In genomic region chr11:72411623-72412532, GRCh38 we compare ENCODE assay signal across 9 cellular contexts. TPM values are rescaled to one million over a fixed set of nuclear protein-coding genes. Genes with fewer than 3 reads are reported as not detected.
DNase-seq lines count a peak whose midpoint lies in the region; ATAC-seq and TF ChIP-seq lines count a peak whose summit lies in the region.
"Had no signal": no experiment of that assay in that cellular context is flagged by ENCODE, and none has a peak within 500 bp of the region (broad histone marks: within the 10 kb centered on the region; RNA-seq: fewer than 3 reads in every experiment).

No MANE protein-coding gene starts in this region.

- H3K4me2 ChIP-seq in OCI-LY7 (ENCODE audit: low read length) = no peak overlapping the region

- H3K4me1 ChIP-seq in OCI-LY7 (ENCODE audit: insufficient read depth, low read length, poor library complexity, severe bottlenecking) (peaks cover 21% of the 10 kb centered on the region), gastroesophageal sphincter (peaks cover 0 to 40% (median 0%) of the 10 kb centered on the region in 3 donors)

- no peak for TF ChIP-seq POLR2A in gastroesophageal sphincter (IDR thresholded peaks at IDR 0.05)

- 82% methylated on average over 3 of the region's 4 CpGs; no CpG with 5 or more reads in 1 of the 2 donors for WGBS in gastroesophageal sphincter (ENCODE audit: low coverage in 1 of 2), 2 donors

- no peak overlapping the region for H2AFZ ChIP-seq in OCI-LY7 (ENCODE audit: low read length)

- no peaks in the 10 kb centered on the region for H4K20me1 ChIP-seq in OCI-LY7 (ENCODE audit: insufficient read depth, low read length)

- TF ChIP-seq CTCF in OCI-LY7 (conservative IDR thresholded peaks at IDR 0.05; ENCODE audit: low read length) (no peak), gastroesophageal sphincter (IDR thresholded peaks at IDR 0.05) (no peak)

- H3K36me3 ChIP-seq in OCI-LY7 (ENCODE audit: insufficient read depth, low read length) = no peaks in the 10 kb centered on the region
- H3K36me3 ChIP-seq in gastroesophageal sphincter = no peaks in the 10 kb centered on the region

- intact Hi-C loops in OCI-LY7 (cut with micrococcal nuclease; ENCODE audit: unreplicated experiment) = loop anchor here (5.0 kb wide), 1 partner anchor 60 kb away; no protein-coding TSS in a partner anchor

- BruUV-seq in OCI-LY7 (replicated peaks; lab: Mats Ljungman, UMichigan) = no TSS peak

- DNase-seq in GF-D8 (lab: John Stamatoyannopoulos, UW) = peak; percentile 69
- peak; percentile 66 for DNase-seq in OCI-LY7 (ENCODE audit: low spot score)
- DNase-seq in renal cortical epithelial cell (ENCODE audit: low read depth) = peak; percentile 42
- DNase-seq in NCI-H524 treated with DMSO at 0.1 percent for 48 hours (lab: John Stamatoyannopoulos, UW) = no peak

- no peaks in the 10 kb centered on the region for H3K79me2 ChIP-seq in OCI-LY7 (ENCODE audit: insufficient read depth, low read depth, low read length)

- no peak for TF ChIP-seq EP300 in gastroesophageal sphincter (IDR thresholded peaks at IDR 0.05)

- H3K4me3 ChIP-seq in OCI-LY7 (ENCODE audit: low read depth, low read length, poor library complexity, severe bottlenecking) (no peak overlapping the region), gastroesophageal sphincter (no peak overlapping the region)

- peak; percentile 74 for ATAC-seq in HG02678 (IDR thresholded peaks at IDR 0.05; ENCODE audit: unreplicated experiment)
- ATAC-seq in gastroesophageal sphincter = peak; percentile 58
- no peak for ATAC-seq in GM18520 (IDR thresholded peaks at IDR 0.05; ENCODE audit: unreplicated experiment)
- no peak for ATAC-seq in HG03354 (IDR thresholded peaks at IDR 0.05; ENCODE audit: poor library complexity, severe bottlenecking, unreplicated experiment)
- ATAC-seq: HCT116 had no signal

- peak overlapping the region; percentile 49 for H3K27ac ChIP-seq in OCI-LY7 (ENCODE audit: low read depth, low read length, poor library complexity, severe bottlenecking)
- H3K27ac ChIP-seq in gastroesophageal sphincter = peak overlapping the region in 3 of 4 donors; percentile 52 to 69 (median 59)

- H3K27me3 ChIP-seq in gastroesophageal sphincter = no peaks in the 10 kb centered on the region

- POLR2A ChIA-PET in OCI-LY7 (lab: Charles Lee) = interaction anchor here (0.6 to 0.9 kb wide), 3 partner anchors 56 to 141 kb away, joined by 3 to 4 read pairs (median 3); no protein-coding TSS in a partner anchor

- no peaks in the 10 kb centered on the region for H3K9me2 ChIP-seq in OCI-LY7 (ENCODE audit: insufficient read depth, low read length)

- CTCF ChIA-PET in OCI-LY7 (lab: Charles Lee; ENCODE audit: unreplicated experiment) = interaction anchor here (0.6 kb wide), 1 partner anchor 9 kb away, joined by 3 read pairs; no protein-coding TSS in a partner anchor

- H3K9me3 ChIP-seq in OCI-LY7 (ENCODE audit: low read length) (no peaks in the 10 kb centered on the region), gastroesophageal sphincter (no peaks in the 10 kb centered on the region)

RNA-seq across cellular contexts. Expression of gene CLPB, which starts 22.5 kb away (rescaled TPM):
- total RNA-seq in OCI-LY7 (2014; rRNA removed; shearing (Covaris generic)) = 20.7 and 21.0 TPM in 2 replicates
- 25.8 and 27.1 TPM in 2 replicates for total RNA-seq in OCI-LY7 (2022)
- 10 to 100 TPM; 19.4 to 30.4 (median 23.4) TPM for total RNA-seq in gastroesophageal sphincter
- 51.7 and 52.4 TPM in 2 replicates for total RNA-seq in renal cortical epithelial cell

Comparison
In these comparisons a context has a peak if more than half of its experiments do, and no peak if none do; other contexts are left out.
1. ATAC-seq: peak in HG02678 (single experiment) and gastroesophageal sphincter (single experiment); none in GM18520 (single experiment) and HG03354 (single experiment).